ENCODE assay signal across 19 cellular contexts in the genomic region with DNA sequence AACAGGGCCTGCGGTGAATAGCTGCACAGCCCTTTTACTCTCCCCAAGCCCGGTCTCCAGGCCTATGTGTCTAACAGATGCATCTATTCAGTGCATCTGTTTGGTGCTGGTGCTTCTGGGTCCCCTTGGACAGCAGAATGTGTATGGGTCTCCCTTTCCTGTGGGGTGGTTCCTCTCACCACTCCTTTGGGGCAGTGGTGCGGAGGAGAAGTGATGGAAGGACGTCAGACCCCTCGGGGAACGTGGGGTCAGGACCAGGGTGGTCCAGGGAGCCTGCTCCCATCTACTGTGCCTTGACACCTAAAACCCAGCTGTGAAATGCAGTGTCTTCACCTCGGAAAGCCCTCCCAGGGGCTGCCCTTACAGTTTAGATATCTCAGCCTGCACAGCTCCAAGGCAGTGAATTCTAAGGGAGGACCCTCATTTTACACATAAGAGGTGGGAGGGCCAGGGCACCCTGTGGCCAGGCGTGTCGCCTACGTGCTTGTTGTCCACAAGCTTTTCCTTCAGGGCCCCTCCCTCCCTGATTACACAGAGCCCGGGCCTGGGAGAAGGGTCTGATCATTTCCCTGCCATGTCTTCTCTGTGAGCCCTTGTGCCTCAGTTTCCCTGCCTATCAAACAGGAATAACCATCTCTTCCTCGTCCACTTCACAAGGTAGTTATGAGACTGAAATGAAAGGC.
DNase-seq lines count a peak whose midpoint lies in the region.
"Had no signal": no experiment of that assay in that cellular context is flagged by ENCODE, and none has a peak within 500 bp of the region (broad histone marks: within the 10 kb centered on the region; RNA-seq: fewer than 3 reads in every experiment).

No MANE protein-coding gene starts in this region.

- H3K9ac ChIP-seq in muscle layer of colon (ENCODE audit: low read length) (no peak overlapping the region), stomach smooth muscle (ENCODE audit: low read length in 2 of 2) (peak overlapping the region; percentile 16 to 66)

- no peak overlapping the region for H3K4me3 ChIP-seq in esophagus (ENCODE audit: low read depth in 1 of 2, low read length in 2 of 2)
- H3K4me3 ChIP-seq in muscle layer of colon (ENCODE audit: low read depth in 1 of 2, low read length in 2 of 2) = peak overlapping the region in 1 of 2 donors; percentile 25
- peak overlapping the region in 1 of 2 donors; percentile 40 for H3K4me3 ChIP-seq in stomach smooth muscle (ENCODE audit: low read length in 2 of 2)
- H3K4me3 ChIP-seq: A549 had no signal

- DNase-seq in activated effector memory CD4-positive, alpha-beta T cell treated with anti-CD3 and anti-CD28 coated beads, Interleukin-2, amount 50 U/mL, for 16 hours = peak; percentile 41
- no peak for DNase-seq in activated effector memory CD4-positive, alpha-beta T cell treated with Interleukin-2 at 50 U/mL for 16 hours
- DNase-seq in medulla oblongata (ENCODE audit: extremely low spot score) (no peak), AG08395 (ENCODE audit: low spot score) (no peak)
- DNase-seq in activated CD4-positive, alpha-beta memory T cell treated with anti-CD3 and anti-CD28 coated beads, Interleukin-2, amount 10 ng/mL, durations not matched to agents 7 days and 5 days = no peak
- DNase-seq: activated CD4-positive, CD25-positive, alpha-beta regulatory T cell; activated CD8-positive, alpha-beta memory T cell treated with anti-CD3 and anti-CD28 coated beads for 24 hours; activated T-cell treated with anti-CD3 and anti-CD28 coated beads, Interleukin-2, amount 50 U/mL, for 48 hours; effector memory CD8-positive, alpha-beta T cell; HCEC 1CT; MM.1S; NCI-H1436; T-helper 9 cell had no signal

- H3K27me3 ChIP-seq in esophagus (ENCODE audit: control insufficient read depth in 1 of 2, insufficient read depth in 2 of 2, low read length in 2 of 2) (no peaks in the 10 kb centered on the region), muscle layer of colon (ENCODE audit: control insufficient read depth in 1 of 2, insufficient read depth in 2 of 2, low read length in 2 of 2) (no peaks in the 10 kb centered on the region), stomach smooth muscle (ENCODE audit: control insufficient read depth in 1 of 2, insufficient read depth in 2 of 2, low read length in 2 of 2) (no peaks in the 10 kb centered on the region)

- no peaks in the 10 kb centered on the region for H3K4me1 Mint-ChIP-seq in activated CD4-positive, alpha-beta memory T cell treated with anti-CD3 and anti-CD28 coated beads, Interleukin-2, amount 10 ng/mL, durations not matched to agents 7 days and 5 days

- no peaks in the 10 kb centered on the region for H3K9me3 Mint-ChIP-seq in activated CD4-positive, alpha-beta memory T cell treated with anti-CD3 and anti-CD28 coated beads, Interleukin-2, amount 10 ng/mL, durations not matched to agents 7 days and 5 days
- H3K9me3 Mint-ChIP-seq: activated naive CD4-positive, alpha-beta T cell treated with anti-CD3 and anti-CD28 coated beads, Interleukin-2, amount 50 U/mL, for 72 hours; effector memory CD8-positive, alpha-beta T cell; mesothelial cell of epicardium had no signal

- WGBS in esophagus, 2 donors = 76 to 79% methylated on average over 12 of the region's 12 CpGs

- no peaks in the 10 kb centered on the region for H3K36me3 Mint-ChIP-seq in activated CD4-positive, alpha-beta memory T cell treated with anti-CD3 and anti-CD28 coated beads, Interleukin-2, amount 10 ng/mL, durations not matched to agents 7 days and 5 days (ENCODE audit: low read depth)
- H3K36me3 Mint-ChIP-seq: activated naive CD4-positive, alpha-beta T cell treated with anti-CD3 and anti-CD28 coated beads, Interleukin-2, amount 50 U/mL, for 72 hours; mesothelial cell of epicardium had no signal

- H3K27me3 Mint-ChIP-seq in activated CD4-positive, alpha-beta memory T cell treated with anti-CD3 and anti-CD28 coated beads, Interleukin-2, amount 10 ng/mL, durations not matched to agents 7 days and 5 days = peaks cover 1% of the 10 kb centered on the region

- POLR2A ChIA-PET in activated CD4-positive, alpha-beta memory T cell treated with anti-CD3 and anti-CD28 coated beads, Interleukin-2, amount 10 ng/mL, durations not matched to agents 7 days and 5 days (lab: Charles Lee) = no interaction called here

- H3K36me3 ChIP-seq in esophagus (ENCODE audit: control insufficient read depth in 2 of 2, insufficient read depth in 2 of 2, low read length in 1 of 2) (no peaks in the 10 kb centered on the region), muscle layer of colon (ENCODE audit: insufficient read depth, low read length) (no peaks in the 10 kb centered on the region), stomach smooth muscle (ENCODE audit: control insufficient read depth in 2 of 2, insufficient read depth in 2 of 2, low read length in 2 of 2) (no peaks in the 10 kb centered on the region)

- H3K4me3 Mint-ChIP-seq in activated CD4-positive, alpha-beta memory T cell treated with anti-CD3 and anti-CD28 coated beads, Interleukin-2, amount 10 ng/mL, durations not matched to agents 7 days and 5 days = no peak overlapping the region
- H3K4me3 Mint-ChIP-seq: effector memory CD8-positive, alpha-beta T cell had no signal

- CTCF ChIA-PET in activated CD4-positive, alpha-beta memory T cell treated with anti-CD3 and anti-CD28 coated beads, Interleukin-2, amount 10 ng/mL, durations not matched to agents 7 days and 5 days (lab: Charles Lee) = no interaction called here

- no peak overlapping the region for H3K27ac Mint-ChIP-seq in activated CD4-positive, alpha-beta memory T cell treated with anti-CD3 and anti-CD28 coated beads, Interleukin-2, amount 10 ng/mL, durations not matched to agents 7 days and 5 days
- H3K27ac Mint-ChIP-seq: activated naive CD4-positive, alpha-beta T cell treated with anti-CD3 and anti-CD28 coated beads, Interleukin-2, amount 50 U/mL, for 72 hours; effector memory CD8-positive, alpha-beta T cell had no signal

- no peaks in the 10 kb centered on the region for H3K9me3 ChIP-seq in esophagus (ENCODE audit: control insufficient read depth in 2 of 2, insufficient read depth in 1 of 2, low read depth in 1 of 2, low read length in 1 of 2)
- H3K9me3 ChIP-seq in muscle layer of colon (ENCODE audit: low read length) = no peaks in the 10 kb centered on the region
- H3K9me3 ChIP-seq in stomach smooth muscle (ENCODE audit: control insufficient read depth in 2 of 2, low read length in 2 of 2) = no peaks in the 10 kb centered on the region
- H3K9me3 ChIP-seq: A549 had no signal

- H3K4me1 ChIP-seq in esophagus (ENCODE audit: control insufficient read depth in 2 of 2, insufficient read depth in 2 of 2, low read length in 1 of 2) (peaks cover 5 to 18% of the 10 kb centered on the region in 2 donors), muscle layer of colon (ENCODE audit: insufficient read depth, low read length) (peaks cover 69% of the 10 kb centered on the region), stomach smooth muscle (ENCODE audit: control insufficient read depth, insufficient read depth, low read length) (peaks cover 78% of the 10 kb centered on the region)
- H3K4me1 ChIP-seq: A549 had no signal

- H3K27ac ChIP-seq in esophagus (ENCODE audit: low read depth in 2 of 2, low read length in 1 of 2) (peak overlapping the region; percentile 50 to 62), muscle layer of colon (ENCODE audit: low read depth, low read length) (peak overlapping the region; percentile 89), stomach smooth muscle (ENCODE audit: low read length) (peak overlapping the region; percentile 88)
- H3K27ac ChIP-seq: A549 had no signal
